18 cellular contexts compared by ENCODE assay signal in genomic region chr22:20980523-20980922, GRCh38. TPM values are rescaled to one million over a fixed set of nuclear protein-coding genes. Genes with fewer than 3 reads are reported as not detected.
DNase-seq lines count a peak whose midpoint lies in the region; FAIRE-seq and TF ChIP-seq lines count a peak whose summit lies in the region.
"Had no signal": no experiment of that assay in that cellular context is flagged by ENCODE, and none has a peak within 500 bp of the region (broad histone marks: within the 10 kb centered on the region; RNA-seq: fewer than 3 reads in every experiment).

No MANE protein-coding gene starts in this region.

- TF ChIP-seq CTCF in chondrocyte (IDR thresholded peaks at IDR 0.05) (no peak), ascending aorta (IDR thresholded peaks at IDR 0.05) (no peak)

- peak overlapping the region; percentile 97 for H3K4me3 Mint-ChIP-seq in activated CD4-positive, alpha-beta T cell treated with anti-CD3 and anti-CD28 coated beads, Interleukin-2, amount 10 ng/mL, durations not matched to agents 24 days and 14 days
- H3K4me3 Mint-ChIP-seq in chondrocyte (ENCODE audit: unreplicated experiment), result peak overlapping the region; percentile 18

- no peak overlapping the region for H4K8ac ChIP-seq in neuronal stem cell (ENCODE audit: low read depth, low read length)

- H3K4me1 ChIP-seq in Karpas-422 (ENCODE audit: low read length) (peaks cover 32% of the 10 kb centered on the region), neuronal stem cell (ENCODE audit: control insufficient read depth in 2 of 2, insufficient read depth in 1 of 2, low read depth in 1 of 2, low read length in 2 of 2) (peaks cover 13 to 20% of the 10 kb centered on the region in 2 donors), ascending aorta (peaks cover 11 to 23% of the 10 kb centered on the region in 2 donors)

- WGBS in neuronal stem cell (ENCODE audit: extremely low coverage in 2 of 2, insufficient read length in 2 of 2, insufficient replicate concordance in 1 of 2), 2 donors, result no CpG with 5 or more reads among the region's 4 CpGs

- no peaks in the 10 kb centered on the region for H3K27me3 Mint-ChIP-seq in activated CD4-positive, alpha-beta T cell treated with anti-CD3 and anti-CD28 coated beads, Interleukin-2, amount 10 ng/mL, durations not matched to agents 24 days and 14 days
- H3K27me3 Mint-ChIP-seq in chondrocyte (ENCODE audit: low read depth), result peaks cover 2% of the 10 kb centered on the region

- peak overlapping the region; percentile 30 for H2BK12ac ChIP-seq in neuronal stem cell (ENCODE audit: low read length)

- peak overlapping the region; percentile 81 for H2BK15ac ChIP-seq in neuronal stem cell (ENCODE audit: low read length)

- no peak overlapping the region for H2BK5ac ChIP-seq in neuronal stem cell (ENCODE audit: low read length)

- H3K27ac ChIP-seq in Karpas-422 (ENCODE audit: low read length) (no peak overlapping the region), neuronal stem cell (replicated peaks; ENCODE audit: low read length) (no peak overlapping the region), ascending aorta (no peak overlapping the region)

- H2AFZ ChIP-seq in Karpas-422 (ENCODE audit: low read length) (no peak overlapping the region), neuronal stem cell (ENCODE audit: low read length) (no peak overlapping the region)

- no peaks in the 10 kb centered on the region for H3K9me3 ChIP-seq in Karpas-422 (ENCODE audit: low read length)
- H3K9me3 ChIP-seq in neuronal stem cell (replicated peaks in 1 of 2; ENCODE audit: control insufficient read depth in 2 of 2, insufficient read depth in 1 of 2, low read depth in 1 of 2, low read length in 2 of 2), result peaks cover 7 to 9% of the 10 kb centered on the region in 2 donors
- H3K9me3 ChIP-seq in ascending aorta, result no peaks in the 10 kb centered on the region

- intact Hi-C loops in activated CD4-positive, alpha-beta T cell treated with anti-CD3 and anti-CD28 coated beads, Interleukin-2, amount 10 ng/mL, durations not matched to agents 24 days and 14 days (cut with micrococcal nuclease), result no loop called here
- intact Hi-C loops in ascending aorta (cut with DNase I), result loop anchor here (5.0 to 10.0 kb wide), 2 partner anchors 37 to 664 kb away; partner anchors contain the start of genes P2RX6 and SDF2L1

- no peak for FAIRE-seq in GM12892 (lab: Jason Lieb, UNC)
- FAIRE-seq: colon, D721Med had no signal

- H4K20me1 ChIP-seq in Karpas-422 (ENCODE audit: insufficient read depth, low read depth, low read length), result no peaks in the 10 kb centered on the region

- peak overlapping the region; percentile 2 for H4K91ac ChIP-seq in neuronal stem cell (ENCODE audit: low read depth, low read length, poor library complexity)

- H3K4me2 ChIP-seq in Karpas-422 (ENCODE audit: low read depth, low read length, poor library complexity, severe bottlenecking) (peak overlapping the region; percentile 92), neuronal stem cell (ENCODE audit: insufficient read depth, low read length, poor library complexity, severe bottlenecking) (no peak overlapping the region)

- peaks cover 29% of the 10 kb centered on the region for H3K4me1 Mint-ChIP-seq in activated CD4-positive, alpha-beta T cell treated with anti-CD3 and anti-CD28 coated beads, Interleukin-2, amount 10 ng/mL, durations not matched to agents 24 days and 14 days
- peaks cover 35% of the 10 kb centered on the region for H3K4me1 Mint-ChIP-seq in chondrocyte (ENCODE audit: low read depth)

- peaks cover 28% of the 10 kb centered on the region for H3K79me2 ChIP-seq in Karpas-422 (ENCODE audit: low read length)

- no peaks in the 10 kb centered on the region for H3K36me3 ChIP-seq in Karpas-422 (ENCODE audit: insufficient read depth, low read length)
- H3K36me3 ChIP-seq in neuronal stem cell (replicated peaks in 1 of 2; ENCODE audit: control insufficient read depth in 2 of 2, insufficient read depth in 2 of 2, low read length in 2 of 2), result peaks cover 3 to 13% of the 10 kb centered on the region in 2 donors
- peaks cover 2 to 3% of the 10 kb centered on the region in 2 donors for H3K36me3 ChIP-seq in ascending aorta

- no peak overlapping the region for H2BK120ac ChIP-seq in neuronal stem cell (ENCODE audit: low read depth, low read length)

- H3K79me1 ChIP-seq in neuronal stem cell (ENCODE audit: low read depth, low read length), result peaks cover 5% of the 10 kb centered on the region

- H3K27me3 ChIP-seq in Karpas-422 (ENCODE audit: low read length) (no peaks in the 10 kb centered on the region), neuronal stem cell (ENCODE audit: control insufficient read depth in 3 of 3, insufficient read depth in 3 of 3, low read depth in 1 of 3, low read length in 3 of 3) (no peaks in the 10 kb centered on the region), ascending aorta (no peaks in the 10 kb centered on the region)
- H3K27me3 ChIP-seq: heart right ventricle had no signal

- no peak overlapping the region for H3K14ac ChIP-seq in neuronal stem cell (ENCODE audit: low read length)

- H3K27ac Mint-ChIP-seq in activated CD4-positive, alpha-beta T cell treated with anti-CD3 and anti-CD28 coated beads, Interleukin-2, amount 10 ng/mL, durations not matched to agents 24 days and 14 days, result no peak overlapping the region
- H3K27ac Mint-ChIP-seq in chondrocyte (ENCODE audit: unreplicated experiment), result no peak overlapping the region

- peaks cover 7% of the 10 kb centered on the region for H3K9me3 Mint-ChIP-seq in activated CD4-positive, alpha-beta T cell treated with anti-CD3 and anti-CD28 coated beads, Interleukin-2, amount 10 ng/mL, durations not matched to agents 24 days and 14 days
- H3K9me3 Mint-ChIP-seq in chondrocyte (ENCODE audit: low read depth), result peaks cover 10% of the 10 kb centered on the region

- no peaks in the 10 kb centered on the region for H3K9me2 ChIP-seq in Karpas-422 (replicated peaks; ENCODE audit: insufficient read depth, low read length)

- TF ChIP-seq POLR2A in GM12892 (IDR thresholded peaks at IDR 0.05; ENCODE audit: low read depth, low read length), result no peak

- H3K9ac ChIP-seq in Karpas-422 (ENCODE audit: low read length) (peak overlapping the region; percentile 98; the same call in 1 of the 2 replicates), neuronal stem cell (ENCODE audit: low read depth, low read length, poor library complexity) (no peak overlapping the region)

- H3K4me3 ChIP-seq in Karpas-422 (ENCODE audit: low read length) (peak overlapping the region; percentile 96), neuronal stem cell (ENCODE audit: low read length in 2 of 2) (peak overlapping the region in 1 of 2 donors; percentile 98), ascending aorta (no peak overlapping the region)

- H3K4ac ChIP-seq in neuronal stem cell (ENCODE audit: low read length), result no peak overlapping the region

- DNase-seq in activated CD4-positive, alpha-beta T cell treated with anti-CD3 and anti-CD28 coated beads, Interleukin-2, amount 10 ng/mL, durations not matched to agents 24 days and 14 days, result no peak
- no peak for DNase-seq in activated CD4-positive, alpha-beta T cell treated with anti-CD3 and anti-CD28 coated beads for 48 hours
- DNase-seq in Karpas-422 (no peak), chondrocyte (ENCODE audit: low spot score) (no peak), neuronal stem cell (ENCODE audit: low spot score) (no peak), ascending aorta (ENCODE audit: low spot score in 2 of 2) (no peak), GM12892 (ENCODE audit: insufficient read length) (no peak), T1000 (lab: John Stamatoyannopoulos, UW) (no peak)
- DNase-seq: activated CD8-positive, alpha-beta memory T cell treated with anti-CD3 and anti-CD28 coated beads for 24 hours; heart right ventricle; left ventricle myocardium superior; NCI-H187 treated with DMSO at 0.1 percent for 48 hours; NCI-H526 had no signal

- peak overlapping the region; percentile 87 for H2AK5ac ChIP-seq in neuronal stem cell (ENCODE audit: low read depth, low read length)

- peaks cover 10% of the 10 kb centered on the region for H3K36me3 Mint-ChIP-seq in activated CD4-positive, alpha-beta T cell treated with anti-CD3 and anti-CD28 coated beads, Interleukin-2, amount 10 ng/mL, durations not matched to agents 24 days and 14 days (ENCODE audit: low read depth)
- peaks cover 3% of the 10 kb centered on the region for H3K36me3 Mint-ChIP-seq in chondrocyte (ENCODE audit: low read depth)

- peak overlapping the region; percentile 67 for H3K18ac ChIP-seq in neuronal stem cell (ENCODE audit: low read length)

- peak overlapping the region; percentile 83 for H3K23ac ChIP-seq in neuronal stem cell (ENCODE audit: low read depth, low read length, poor library complexity)

RNA-seq across cellular contexts. Expression of gene LZTR1, which starts 1.6 kb away (rescaled TPM):
- total RNA-seq in activated CD4-positive, alpha-beta T cell treated with anti-CD3 and anti-CD28 coated beads, Interleukin-2, amount 10 ng/mL, durations not matched to agents 24 days and 14 days, result 69.9 and 76.4 TPM in 2 replicates
- total RNA-seq in Karpas-422 (2014; rRNA removed; shearing (Covaris generic); ENCODE audit: low replicate concordance), result 22.4 and 48.8 TPM in 2 replicates
- total RNA-seq in chondrocyte (86.4 to 103 TPM (median 87.0 TPM) in 3 replicates), ascending aorta (72.8 TPM)
- 16.5 TPM for polyA plus RNA-seq in neuronal stem cell (2013, experiment 1 of 2)
- 16.1 TPM for polyA plus RNA-seq in neuronal stem cell (2013, experiment 2 of 2)
- 24.9 TPM for polyA plus RNA-seq in GM12892 (2012; ENCODE audit: missing spikeins)

RNA-seq across cellular contexts. Expression of gene AIFM3, which starts 13.5 kb away (rescaled TPM):
- 0.37 TPM in 1 of 2 replicates, not detected in the other for total RNA-seq in activated CD4-positive, alpha-beta T cell treated with anti-CD3 and anti-CD28 coated beads, Interleukin-2, amount 10 ng/mL, durations not matched to agents 24 days and 14 days
- total RNA-seq in Karpas-422 (2014; rRNA removed; shearing (Covaris generic); ENCODE audit: low replicate concordance), result 0.40 TPM in 1 of 2 replicates, not detected in the other
- 0.47 TPM in 1 of 3 replicates, not detected in the others for total RNA-seq in chondrocyte
- 3.9 TPM for polyA plus RNA-seq in neuronal stem cell (2013, experiment 1 of 2)
- polyA plus RNA-seq in neuronal stem cell (2013, experiment 2 of 2), result 4.0 TPM
- total RNA-seq in ascending aorta, result not detected
- polyA plus RNA-seq in GM12892 (2012; ENCODE audit: missing spikeins), result not detected
- total RNA-seq: A673, LHCN-M2, RPMI7951 had no signal

RNA-seq across cellular contexts. Expression of gene THAP7, which starts 21.4 kb away (rescaled TPM):
- total RNA-seq in activated CD4-positive, alpha-beta T cell treated with anti-CD3 and anti-CD28 coated beads, Interleukin-2, amount 10 ng/mL, durations not matched to agents 24 days and 14 days, result 30.3 and 31.5 TPM in 2 replicates
- 33.7 and 43.9 TPM in 2 replicates for total RNA-seq in Karpas-422 (2014; rRNA removed; shearing (Covaris generic); ENCODE audit: low replicate concordance)
- 15.7 to 22.5 TPM (median 17.2 TPM) in 3 replicates for total RNA-seq in chondrocyte
- 26.5 TPM for polyA plus RNA-seq in neuronal stem cell (2013, experiment 1 of 2)
- 28.4 TPM for polyA plus RNA-seq in neuronal stem cell (2013, experiment 2 of 2)
- 37.9 TPM for total RNA-seq in ascending aorta
- polyA plus RNA-seq in GM12892 (2012; ENCODE audit: missing spikeins), result 7.8 TPM

RNA-seq across cellular contexts. Expression of gene P2RX6, which starts 34.4 kb away (rescaled TPM):
- not detected in 2 replicates for total RNA-seq in activated CD4-positive, alpha-beta T cell treated with anti-CD3 and anti-CD28 coated beads, Interleukin-2, amount 10 ng/mL, durations not matched to agents 24 days and 14 days
- total RNA-seq in Karpas-422 (2014; rRNA removed; shearing (Covaris generic); ENCODE audit: low replicate concordance), result 1.6 and 2.0 TPM in 2 replicates
- total RNA-seq in chondrocyte (2.1 to 4.9 TPM (median 2.2 TPM) in 3 replicates), ascending aorta (not detected)
- polyA plus RNA-seq in neuronal stem cell (2013, experiment 1 of 2), result 0.43 TPM
- 0.53 TPM for polyA plus RNA-seq in neuronal stem cell (2013, experiment 2 of 2)
- 0.08 TPM for polyA plus RNA-seq in GM12892 (2012; ENCODE audit: missing spikeins)

RNA-seq across cellular contexts. Expression of gene SLC7A4, which starts 51.8 kb away (rescaled TPM):
- not detected in 2 replicates for total RNA-seq in activated CD4-positive, alpha-beta T cell treated with anti-CD3 and anti-CD28 coated beads, Interleukin-2, amount 10 ng/mL, durations not matched to agents 24 days and 14 days
- total RNA-seq in Karpas-422 (2014; rRNA removed; shearing (Covaris generic); ENCODE audit: low replicate concordance), result not detected in 2 replicates
- total RNA-seq in chondrocyte (0.22 to 0.28 TPM in 2 of 3 replicates, not detected in the other), ascending aorta (20.4 TPM)
- 0.18 TPM for polyA plus RNA-seq in neuronal stem cell (2013, experiment 1 of 2)
- 0.24 TPM for polyA plus RNA-seq in neuronal stem cell (2013, experiment 2 of 2)
- not detected for polyA plus RNA-seq in GM12892 (2012; ENCODE audit: missing spikeins)
- total RNA-seq: A673, RPMI7951 had no signal
